ENCODE assay signal across 9 cellular contexts in the genomic region with DNA sequence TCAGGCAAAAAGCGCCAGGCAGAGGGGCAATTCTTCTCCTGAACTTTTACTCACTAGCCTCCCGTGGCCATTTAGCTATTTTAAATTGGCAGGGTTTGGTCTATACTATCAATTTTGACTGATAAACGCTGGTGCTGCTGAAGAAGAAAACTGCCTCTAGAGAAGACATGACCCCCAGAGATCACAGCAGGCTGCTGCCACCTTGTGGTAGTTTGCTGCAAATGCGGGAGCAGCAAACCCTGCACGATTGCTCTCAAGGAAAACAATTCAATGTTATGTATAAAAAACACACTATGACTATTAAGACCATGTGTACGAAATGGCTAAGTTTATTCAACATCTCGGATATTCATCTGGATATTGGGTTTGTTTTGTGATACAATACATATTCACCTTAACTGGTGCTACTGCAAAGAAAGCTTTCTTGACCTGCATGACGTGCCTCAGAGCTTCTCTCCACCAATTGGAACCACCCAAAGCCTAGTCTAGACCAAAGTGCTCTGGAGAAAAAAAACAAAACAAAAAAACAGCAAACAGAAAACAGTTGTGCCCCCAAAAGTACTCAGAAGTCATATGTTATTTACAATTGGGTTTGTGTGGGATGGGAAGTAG. TPM values are rescaled to one million over a fixed set of nuclear protein-coding genes. Genes with fewer than 3 reads are reported as not detected.
DNase-seq lines count a peak whose midpoint lies in the region; ATAC-seq, FAIRE-seq and TF ChIP-seq lines count a peak whose summit lies in the region.
"Had no signal": no experiment of that assay in that cellular context is flagged by ENCODE, and none has a peak within 500 bp of the region (broad histone marks: within the 10 kb centered on the region; RNA-seq: fewer than 3 reads in every experiment).

No MANE protein-coding gene starts in this region.

- peaks cover 40% of the 10 kb centered on the region for H3K36me3 ChIP-seq in CD8-positive, alpha-beta memory T cell (ENCODE audit: insufficient read depth, low read length)
- H3K36me3 ChIP-seq in trophoblast cell (ENCODE audit: control insufficient read depth in 1 of 2, insufficient read depth in 2 of 2, low read length in 2 of 2) (peaks cover 24 to 54% of the 10 kb centered on the region in 2 experiments), upper lobe of left lung (peaks cover 14 to 64% (median 42%) of the 10 kb centered on the region in 4 donors)

- DNase-seq in CD8-positive, alpha-beta memory T cell: peak; percentile 45 to 78 (median 55)
- DNase-seq in RCC 7860 (ENCODE audit: low spot score): peak; percentile 31
- peak; percentile 63 for DNase-seq in activated T-helper 1 cell treated with anti-CD3 and anti-CD28 coated beads, Interleukin-12 subunit alpha, Interleukin-12 subunit beta, Interleukin-2, Interleukin-4 antibody, amounts not matched to agents 30 ng/mL and 10 ng/mL and 1 ng/mL, durations not matched to agents 14 hours and 24 hours and 36 hours (ENCODE audit: low spot score)
- DNase-seq in fibroblast of villous mesenchyme (ENCODE audit: low read depth): peak; percentile 70
- DNase-seq in trophoblast cell: peak; percentile 49 to 82
- DNase-seq in upper lobe of left lung: peak in 1 of 2 donors; percentile 47

- H3K27me3 Mint-ChIP-seq in CD8-positive, alpha-beta memory T cell: no peaks in the 10 kb centered on the region
- H3K27me3 Mint-ChIP-seq in activated T-helper 1 cell treated with anti-CD3 and anti-CD28 coated beads, Interleukin-12 subunit alpha, Interleukin-12 subunit beta, Interleukin-2, Interleukin-4 antibody, amounts not matched to agents 30 ng/mL and 10 ng/mL and 1 ng/mL, durations not matched to agents 14 hours and 24 hours and 36 hours (ENCODE audit: insufficient read depth): no peaks in the 10 kb centered on the region
- H3K27me3 Mint-ChIP-seq: activated naive CD4-positive, alpha-beta T cell treated with anti-CD3 and anti-CD28 coated beads, Interleukin-2, amount 50 U/mL, for 24 hours had no signal

- H2BK12ac ChIP-seq in trophoblast cell (ENCODE audit: low read length): no peak overlapping the region

- TF ChIP-seq POLR2A in upper lobe of left lung (IDR thresholded peaks at IDR 0.05): no peak

- no peak overlapping the region for H3K4me3 ChIP-seq in CD8-positive, alpha-beta memory T cell (ENCODE audit: low read length)
- no peak overlapping the region for H3K4me3 ChIP-seq in fibroblast of villous mesenchyme (ENCODE audit: low read depth, low read length)
- no peak overlapping the region for H3K4me3 ChIP-seq in trophoblast cell (ENCODE audit: low read depth, low read length)
- H3K4me3 ChIP-seq in upper lobe of left lung: no peak overlapping the region

- no peak overlapping the region for H3K27ac ChIP-seq in CD8-positive, alpha-beta memory T cell (ENCODE audit: low read depth, low read length)
- H3K27ac ChIP-seq in trophoblast cell (ENCODE audit: low read depth, low read length) (no peak overlapping the region), upper lobe of left lung (no peak overlapping the region)

- intact Hi-C loops in activated T-helper 1 cell treated with anti-CD3 and anti-CD28 coated beads, Interleukin-12 subunit alpha, Interleukin-12 subunit beta, Interleukin-2, Interleukin-4 antibody, amounts not matched to agents 30 ng/mL and 10 ng/mL and 1 ng/mL, durations not matched to agents 14 hours and 24 hours and 36 hours (cut with micrococcal nuclease): loop anchor here (1.0 kb wide), 7 partner anchors 9 to 215 kb away; a partner anchor contains a TSS

- H3K27me3 ChIP-seq in CD8-positive, alpha-beta memory T cell (ENCODE audit: insufficient read depth, low read length, poor library complexity, severe bottlenecking): no peaks in the 10 kb centered on the region
- H3K27me3 ChIP-seq in trophoblast cell (ENCODE audit: insufficient read depth, low read length): no peaks in the 10 kb centered on the region
- H3K27me3 ChIP-seq in upper lobe of left lung: no peaks in the 10 kb centered on the region

- no peak overlapping the region for H3K14ac ChIP-seq in trophoblast cell (ENCODE audit: low read length)

- no peak overlapping the region for H4K91ac ChIP-seq in trophoblast cell (ENCODE audit: low read depth, low read length)

- no peak overlapping the region for H2AK5ac ChIP-seq in trophoblast cell (ENCODE audit: low read length)

- no peak overlapping the region for H3K4me3 Mint-ChIP-seq in CD8-positive, alpha-beta memory T cell
- no peak overlapping the region for H3K4me3 Mint-ChIP-seq in activated T-helper 1 cell treated with anti-CD3 and anti-CD28 coated beads, Interleukin-12 subunit alpha, Interleukin-12 subunit beta, Interleukin-2, Interleukin-4 antibody, amounts not matched to agents 30 ng/mL and 10 ng/mL and 1 ng/mL, durations not matched to agents 14 hours and 24 hours and 36 hours
- H3K4me3 Mint-ChIP-seq: activated naive CD4-positive, alpha-beta T cell treated with anti-CD3 and anti-CD28 coated beads, Interleukin-2, amount 50 U/mL, for 24 hours had no signal

- peak overlapping the region in 5 of 8 donors; percentile 4 to 58 (median 20) for H3K27ac Mint-ChIP-seq in CD8-positive, alpha-beta memory T cell
- peak overlapping the region; percentile 47 for H3K27ac Mint-ChIP-seq in activated T-helper 1 cell treated with anti-CD3 and anti-CD28 coated beads, Interleukin-12 subunit alpha, Interleukin-12 subunit beta, Interleukin-2, Interleukin-4 antibody, amounts not matched to agents 30 ng/mL and 10 ng/mL and 1 ng/mL, durations not matched to agents 14 hours and 24 hours and 36 hours

- no peaks in the 10 kb centered on the region for H3K79me2 ChIP-seq in trophoblast cell (ENCODE audit: control insufficient read depth, insufficient read depth, low read length, poor library complexity)

- H3K18ac ChIP-seq in trophoblast cell (ENCODE audit: low read length): no peak overlapping the region

- TF ChIP-seq EP300 in upper lobe of left lung (IDR thresholded peaks at IDR 0.05): no peak

- H3K9me3 ChIP-seq in CD8-positive, alpha-beta memory T cell (ENCODE audit: low read length): no peaks in the 10 kb centered on the region
- H3K9me3 ChIP-seq in trophoblast cell (ENCODE audit: insufficient read depth, low read depth, low read length): no peaks in the 10 kb centered on the region
- no peaks in the 10 kb centered on the region for H3K9me3 ChIP-seq in upper lobe of left lung

- H4K8ac ChIP-seq in trophoblast cell (ENCODE audit: low read depth, low read length): no peak overlapping the region

- no peak overlapping the region for H2AFZ ChIP-seq in trophoblast cell (ENCODE audit: insufficient read depth, low read length, poor library complexity)

- no peak overlapping the region for H2BK120ac ChIP-seq in trophoblast cell (ENCODE audit: insufficient read depth, low read length, poor library complexity)

- ATAC-seq in GM19328 (IDR thresholded peaks at IDR 0.05; ENCODE audit: unreplicated experiment) (peak; percentile 61), HG03558 (IDR thresholded peaks at IDR 0.05; ENCODE audit: extremely low read depth, unreplicated experiment) (peak; percentile 77), upper lobe of left lung (ENCODE audit: low FRiP score in 2 of 2) (peak in 1 of 2 donors; percentile 82)

- no peaks in the 10 kb centered on the region for H3K4me1 ChIP-seq in CD8-positive, alpha-beta memory T cell (ENCODE audit: insufficient read depth, low read length)
- no peaks in the 10 kb centered on the region for H3K4me1 ChIP-seq in trophoblast cell (ENCODE audit: control insufficient read depth in 1 of 2, insufficient read depth in 2 of 2, low read length in 2 of 2)
- no peaks in the 10 kb centered on the region for H3K4me1 ChIP-seq in upper lobe of left lung

- H3K23ac ChIP-seq in trophoblast cell (ENCODE audit: low read length): no peak overlapping the region

- CTCF ChIA-PET in CD8-positive, alpha-beta memory T cell (lab: Charles Lee): interaction anchor here (0.7 to 3.4 kb wide), 22 partner anchors 8 to 399 kb away, joined by 3 to 22 read pairs (median 5); a partner anchor contains a TSS

- no peaks in the 10 kb centered on the region for H3K9me3 Mint-ChIP-seq in CD8-positive, alpha-beta memory T cell
- H3K9me3 Mint-ChIP-seq in activated T-helper 1 cell treated with anti-CD3 and anti-CD28 coated beads, Interleukin-12 subunit alpha, Interleukin-12 subunit beta, Interleukin-2, Interleukin-4 antibody, amounts not matched to agents 30 ng/mL and 10 ng/mL and 1 ng/mL, durations not matched to agents 14 hours and 24 hours and 36 hours: no peaks in the 10 kb centered on the region
- H3K9me3 Mint-ChIP-seq: activated naive CD4-positive, alpha-beta T cell treated with anti-CD3 and anti-CD28 coated beads, Interleukin-2, amount 50 U/mL, for 24 hours had no signal

- peaks cover 17 to 70% (median 31%) of the 10 kb centered on the region in 3 donors for H3K36me3 Mint-ChIP-seq in CD8-positive, alpha-beta memory T cell
- peaks cover 58% of the 10 kb centered on the region for H3K36me3 Mint-ChIP-seq in activated T-helper 1 cell treated with anti-CD3 and anti-CD28 coated beads, Interleukin-12 subunit alpha, Interleukin-12 subunit beta, Interleukin-2, Interleukin-4 antibody, amounts not matched to agents 30 ng/mL and 10 ng/mL and 1 ng/mL, durations not matched to agents 14 hours and 24 hours and 36 hours (ENCODE audit: low read depth)

- H2BK5ac ChIP-seq in trophoblast cell (ENCODE audit: low read depth, low read length, poor library complexity): no peak overlapping the region

- H3K4me1 Mint-ChIP-seq in CD8-positive, alpha-beta memory T cell: peaks cover 6 to 10% (median 8%) of the 10 kb centered on the region in 3 donors
- peaks cover 7% of the 10 kb centered on the region for H3K4me1 Mint-ChIP-seq in activated T-helper 1 cell treated with anti-CD3 and anti-CD28 coated beads, Interleukin-12 subunit alpha, Interleukin-12 subunit beta, Interleukin-2, Interleukin-4 antibody, amounts not matched to agents 30 ng/mL and 10 ng/mL and 1 ng/mL, durations not matched to agents 14 hours and 24 hours and 36 hours (ENCODE audit: low read depth)

- H3K79me1 ChIP-seq in trophoblast cell (ENCODE audit: low read length): no peaks in the 10 kb centered on the region

- no peak overlapping the region for H3K4me2 ChIP-seq in trophoblast cell (ENCODE audit: low read length)

- peak; percentile 94 for TF ChIP-seq CTCF in fibroblast of villous mesenchyme (IDR thresholded peaks at IDR 0.05; ENCODE audit: insufficient read depth, low read depth, low read length)
- TF ChIP-seq CTCF in upper lobe of left lung (IDR thresholded peaks at IDR 0.05): peak; percentile 61 to 87 (median 78)

- POLR2A ChIA-PET in CD8-positive, alpha-beta memory T cell (lab: Charles Lee): no interaction called here

- no CpG with 5 or more reads among the region's 8 CpGs for WGBS in trophoblast cell (ENCODE audit: extremely low coverage, insufficient coverage, insufficient read length)
- WGBS in upper lobe of left lung, 2 donors: 36 to 38% methylated on average over 8 of the region's 8 CpGs

- no peak overlapping the region for H3K4ac ChIP-seq in trophoblast cell (ENCODE audit: low read depth, low read length)

- no peak for FAIRE-seq in RCC 7860 (lab: Jason Lieb, UNC)

- H4K12ac ChIP-seq in trophoblast cell (ENCODE audit: low read depth, low read length): no peak overlapping the region

- no peak overlapping the region for H3K9ac ChIP-seq in trophoblast cell (ENCODE audit: low read length)

RNA-seq across cellular contexts. Expression of a gene that starts 19.5 kb away (rescaled TPM):
- 1 to 10 TPM in 1 of 2 experiments, under 1 TPM in 1; 0.84 to 2.3 TPM for total RNA-seq in CD8-positive, alpha-beta memory T cell
- not detected for polyA plus RNA-seq in CD8-positive, alpha-beta memory T cell
- total RNA-seq in activated T-helper 1 cell treated with anti-CD3 and anti-CD28 coated beads, Interleukin-12 subunit alpha, Interleukin-12 subunit beta, Interleukin-2, Interleukin-4 antibody, amounts not matched to agents 30 ng/mL and 10 ng/mL and 1 ng/mL, durations not matched to agents 14 hours and 24 hours and 36 hours: 0.27 TPM in 1 of 2 replicates, not detected in the other
- total RNA-seq in fibroblast of villous mesenchyme (under 0.01 TPM in 1 of 2 replicates, not detected in the other), upper lobe of left lung (not detected)
- not detected in 2 replicates for polyA plus RNA-seq in trophoblast cell (2013)

RNA-seq across cellular contexts. Expression of a gene that starts 20.7 kb away (rescaled TPM):
- total RNA-seq in CD8-positive, alpha-beta memory T cell: 100 to 1,000 TPM; 262 to 263 TPM
- 59.0 TPM for polyA plus RNA-seq in CD8-positive, alpha-beta memory T cell
- 212 and 214 TPM in 2 replicates for total RNA-seq in activated T-helper 1 cell treated with anti-CD3 and anti-CD28 coated beads, Interleukin-12 subunit alpha, Interleukin-12 subunit beta, Interleukin-2, Interleukin-4 antibody, amounts not matched to agents 30 ng/mL and 10 ng/mL and 1 ng/mL, durations not matched to agents 14 hours and 24 hours and 36 hours
- total RNA-seq in fibroblast of villous mesenchyme: 38.0 and 49.7 TPM in 2 replicates
- 53.0 and 56.6 TPM in 2 replicates for polyA plus RNA-seq in trophoblast cell (2013)
- 10 to 100 TPM; 20.4 to 35.9 (median 28.2) TPM for total RNA-seq in upper lobe of left lung
